Comparison of ENCODE assay signal across 9 cellular contexts in genomic region chr5:124952079-124952478, GRCh38.
DNase-seq lines count a peak whose midpoint lies in the region; ATAC-seq lines count a peak whose summit lies in the region.
"Had no signal": no experiment of that assay in that cellular context is flagged by ENCODE, and none has a peak within 500 bp of the region (broad histone marks: within the 10 kb centered on the region; RNA-seq: fewer than 3 reads in every experiment).

No MANE protein-coding gene starts in this region.

- DNase-seq in H4 (ENCODE audit: low spot score) (peak; percentile 74), naive B cell (no peak), NCI-H226 (no peak), ecto neural progenitor cell (ENCODE audit: low spot score) (no peak), NCI-H446 (lab: John Stamatoyannopoulos, UW) (no peak)
- DNase-seq in activated CD4-positive, alpha-beta T cell treated with anti-CD3 and anti-CD28 coated beads, Interleukin-2, amount 50 U/mL, for 48 hours = no peak

- peaks cover 19 to 35% (median 21%) of the 10 kb centered on the region in 3 donors for H3K4me1 Mint-ChIP-seq in naive B cell

- no peaks in the 10 kb centered on the region for H3K36me3 Mint-ChIP-seq in naive B cell
- H3K36me3 Mint-ChIP-seq: naive thymus-derived CD8-positive, alpha-beta T cell had no signal

- no peaks in the 10 kb centered on the region for H3K27me3 Mint-ChIP-seq in naive B cell
- H3K27me3 Mint-ChIP-seq: naive thymus-derived CD8-positive, alpha-beta T cell had no signal

- peaks cover 0 to 2% (median 0%) of the 10 kb centered on the region in 7 donors for H3K9me3 Mint-ChIP-seq in naive B cell

- peak overlapping the region in 4 of 8 donors; percentile 50 to 71 (median 62) for H3K4me3 Mint-ChIP-seq in naive B cell

- H3K27ac Mint-ChIP-seq in naive B cell = peak overlapping the region in 3 of 6 donors; percentile 65 to 93 (median 70)

- peak; percentile 98 for ATAC-seq in GM18907 (IDR thresholded peaks at IDR 0.05; ENCODE audit: unreplicated experiment)
- peak; percentile 86 for ATAC-seq in HG03575 (IDR thresholded peaks at IDR 0.05; ENCODE audit: extremely low read depth, insufficient number of reproducible peaks, low FRiP score, unreplicated experiment)
- ATAC-seq in naive B cell (ENCODE audit: low read depth in 2 of 2) = peak; percentile 35 to 90
- ATAC-seq: naive thymus-derived CD8-positive, alpha-beta T cell had no signal
